ENCODE assay signal across 37 cellular contexts in the genomic region with DNA sequence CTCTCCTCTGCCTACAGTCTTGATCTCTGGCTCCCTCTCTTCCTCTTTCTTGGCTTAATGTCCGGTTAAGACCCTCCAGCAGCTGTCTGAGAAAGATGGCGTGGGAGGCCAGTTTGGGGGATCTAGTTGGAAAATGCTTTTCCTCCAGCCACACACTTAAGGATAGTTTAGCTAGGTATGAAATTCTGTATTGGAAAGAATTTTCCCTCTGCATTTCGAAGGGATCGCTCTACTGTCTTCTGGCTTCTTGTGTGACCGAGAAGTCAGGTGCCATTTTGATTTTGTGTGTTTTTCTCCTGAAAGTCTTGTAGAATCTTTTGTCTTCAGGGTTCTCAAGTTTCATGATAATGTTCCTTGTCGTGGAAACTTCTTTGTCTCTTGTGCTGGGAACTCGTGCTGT. TPM values are rescaled to one million over a fixed set of nuclear protein-coding genes. Genes with fewer than 3 reads are reported as not detected.
"Had no signal": no experiment of that assay in that cellular context is flagged by ENCODE, and none has a peak within 500 bp of the region (broad histone marks: within the 10 kb centered on the region; RNA-seq: fewer than 3 reads in every experiment).

No MANE protein-coding gene starts in this region.

- H3K36me3 ChIP-seq: adrenal gland, breast epithelium, SJCRH30 had no signal

- H3K27me3 Mint-ChIP-seq: activated CD4-positive, alpha-beta memory T cell treated with anti-CD3 and anti-CD28 coated beads, Interleukin-2, amount 10 ng/mL, durations not matched to agents 7 days and 5 days; activated CD8-positive, alpha-beta memory T cell treated with anti-CD3 and anti-CD28 coated beads, Interleukin-2, amount 10 ng/mL, durations not matched to agents 7 days and 5 days; activated naive CD8-positive, alpha-beta T cell treated with anti-CD3 and anti-CD28 coated beads, Interleukin-2, amount 10 ng/mL, durations not matched to agents 7 days and 5 days had no signal

- H3K27ac ChIP-seq: adrenal gland, body of pancreas, breast epithelium, SJCRH30, SK-N-MC, WERI-Rb-1 had no signal

- ATAC-seq: activated CD8-positive, alpha-beta memory T cell treated with anti-CD3 and anti-CD28 coated beads, Interleukin-2, amount 10 ng/mL, durations not matched to agents 7 days and 5 days; body of pancreas had no signal

- DNase-seq: activated CD4-positive, alpha-beta memory T cell treated with anti-CD3 and anti-CD28 coated beads, Interleukin-2, amount 10 ng/mL, durations not matched to agents 7 days and 5 days; activated CD4-positive, alpha-beta T cell treated with anti-CD3 and anti-CD28 coated beads for 1 hour; activated CD4-positive, alpha-beta T cell treated with anti-CD3 and anti-CD28 coated beads for 48 hours; activated CD4-positive, CD25-positive, alpha-beta regulatory T cell; activated CD8-positive, alpha-beta memory T cell treated with anti-CD3 and anti-CD28 coated beads for 24 hours; activated CD8-positive, alpha-beta memory T cell treated with anti-CD3 and anti-CD28 coated beads, Interleukin-2, amount 10 ng/mL, durations not matched to agents 7 days and 5 days; activated CD8-positive, alpha-beta memory T cell treated with anti-CD3 and anti-CD28 coated beads, Interleukin-2, amount 50 U/mL, for 48 hours; activated effector memory CD4-positive, alpha-beta T cell treated with Interleukin-2 at 50 U/mL for 16 hours; activated naive CD4-positive, alpha-beta T cell treated with anti-CD3 and anti-CD28 coated beads, Interleukin-2, amount 50 U/mL, for 16 hours; activated naive CD8-positive, alpha-beta T cell treated with anti-CD3 and anti-CD28 coated beads, Interleukin-2, amount 10 ng/mL, durations not matched to agents 7 days and 5 days; activated T-cell treated with anti-CD3 and anti-CD28 coated beads, Interleukin-2, amount 50 U/mL, for 48 hours; adrenal gland; body of pancreas; caudate nucleus; MM.1S; MV-4-11; NCI-H1092; NCI-H1436 treated with DMSO at 0.1 percent for 48 hours; NCI-H1694 treated with DMSO at 0.1 percent for 48 hours; NCI-H2029 treated with DMSO at 0.1 percent for 48 hours; NCI-H2107; NCI-H2171; NCI-H510A; NCI-H526; NCI-H748 treated with DMSO at 0.1 percent for 48 hours; OCI-M1; SHP77; SJCRH30; T1000; WERI-Rb-1 had no signal

- H3K4me1 ChIP-seq: adrenal gland, body of pancreas, breast epithelium, SJCRH30 had no signal

- H3K27ac Mint-ChIP-seq: activated CD4-positive, alpha-beta memory T cell treated with anti-CD3 and anti-CD28 coated beads, Interleukin-2, amount 10 ng/mL, durations not matched to agents 7 days and 5 days; activated CD8-positive, alpha-beta memory T cell treated with anti-CD3 and anti-CD28 coated beads, Interleukin-2, amount 10 ng/mL, durations not matched to agents 7 days and 5 days; activated naive CD8-positive, alpha-beta T cell treated with anti-CD3 and anti-CD28 coated beads, Interleukin-2, amount 10 ng/mL, durations not matched to agents 7 days and 5 days had no signal

- H3K4me3 Mint-ChIP-seq: activated CD4-positive, alpha-beta memory T cell treated with anti-CD3 and anti-CD28 coated beads, Interleukin-2, amount 10 ng/mL, durations not matched to agents 7 days and 5 days; activated CD8-positive, alpha-beta memory T cell treated with anti-CD3 and anti-CD28 coated beads, Interleukin-2, amount 10 ng/mL, durations not matched to agents 7 days and 5 days; activated naive CD8-positive, alpha-beta T cell treated with anti-CD3 and anti-CD28 coated beads, Interleukin-2, amount 10 ng/mL, durations not matched to agents 7 days and 5 days had no signal

- H3K4me3 ChIP-seq: adrenal gland, body of pancreas, breast epithelium, SJCRH30, SK-N-MC had no signal

- H3K27me3 ChIP-seq: adrenal gland, body of pancreas, breast epithelium had no signal

- FAIRE-seq: astrocyte, colon had no signal

- H3K4me1 Mint-ChIP-seq: activated CD4-positive, alpha-beta memory T cell treated with anti-CD3 and anti-CD28 coated beads, Interleukin-2, amount 10 ng/mL, durations not matched to agents 7 days and 5 days; activated CD8-positive, alpha-beta memory T cell treated with anti-CD3 and anti-CD28 coated beads, Interleukin-2, amount 10 ng/mL, durations not matched to agents 7 days and 5 days; activated naive CD8-positive, alpha-beta T cell treated with anti-CD3 and anti-CD28 coated beads, Interleukin-2, amount 10 ng/mL, durations not matched to agents 7 days and 5 days had no signal

RNA-seq across cellular contexts. Expression of gene GABRD, which starts 59.0 kb away (rescaled TPM):
- total RNA-seq: activated CD4-positive, alpha-beta memory T cell treated with anti-CD3 and anti-CD28 coated beads, Interleukin-2, amount 10 ng/mL, durations not matched to agents 7 days and 5 days; activated CD8-positive, alpha-beta memory T cell treated with anti-CD3 and anti-CD28 coated beads, Interleukin-2, amount 10 ng/mL, durations not matched to agents 7 days and 5 days; activated naive CD8-positive, alpha-beta T cell treated with anti-CD3 and anti-CD28 coated beads, Interleukin-2, amount 10 ng/mL, durations not matched to agents 7 days and 5 days; astrocyte; body of pancreas; breast epithelium; LHCN-M2; SJCRH30; T-helper 1 cell treated with Interleukin-12 subunit alpha and Interleukin-12 subunit beta and Interleukin-4 antibody, amounts not matched to agents 30 ng/mL and 1 ng/mL, for 36 hours; T-helper 2 cell treated with Interferon-gamma antibody and Interleukin-4, amounts not matched to agents 100 ng/mL and 5 ng/mL, for 36 hours had no signal
